1 cellular context compared by ENCODE assay signal in the genomic region with DNA sequence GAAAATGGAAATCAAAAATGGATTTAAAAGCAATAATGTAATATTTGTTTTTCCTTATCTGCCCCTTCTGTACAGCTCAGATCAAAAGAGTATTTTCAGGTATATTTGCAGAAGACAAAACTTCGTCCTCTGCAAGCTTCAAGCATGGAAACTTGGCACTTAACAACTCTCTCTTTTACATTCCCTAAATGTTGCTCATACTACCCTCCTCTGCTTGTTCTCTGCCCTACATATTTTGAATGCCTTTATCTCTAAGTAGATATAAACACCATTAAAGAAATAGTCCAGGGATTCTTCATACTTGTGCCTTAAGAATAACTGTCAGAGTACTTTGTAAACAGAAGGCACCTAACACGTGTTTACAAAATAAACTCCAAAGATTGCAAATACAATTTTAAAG.
A peak's percentile ranks its signal among the peaks of the same experiment; 100 is the strongest.
TF ChIP-seq lines count a peak whose summit lies in the region.

No MANE protein-coding gene starts in this region.

TF ChIP-seq in IMR-90, 13 proteins besides CTCF, POLR2A, EP300 and RAD21:
- TF ChIP-seq FOS (IDR thresholded peaks at IDR 0.05; ENCODE audit: low read depth, low read length) (0 out of 2 replicates have a peak, but pooled peaks have one; percentile 15), RFX5 (IDR thresholded peaks at IDR 0.05; ENCODE audit: low read depth, low read length) (no peak), SMC3 (IDR thresholded peaks at IDR 0.05; ENCODE audit: low read depth, low read length) (no peak), MXI1 (IDR thresholded peaks at IDR 0.05; ENCODE audit: borderline replicate concordance, low read depth, low read length) (peak; percentile 69; the same call in 1 of the 2 replicates), BHLHE40 (IDR thresholded peaks at IDR 0.05; ENCODE audit: low read depth, low read length) (peak; percentile 56; the same call in 1 of the 2 replicates), CHD1 (IDR thresholded peaks at IDR 0.05; ENCODE audit: low read depth, low read length) (no peak)
- TF ChIP-seq, protein P1, sequence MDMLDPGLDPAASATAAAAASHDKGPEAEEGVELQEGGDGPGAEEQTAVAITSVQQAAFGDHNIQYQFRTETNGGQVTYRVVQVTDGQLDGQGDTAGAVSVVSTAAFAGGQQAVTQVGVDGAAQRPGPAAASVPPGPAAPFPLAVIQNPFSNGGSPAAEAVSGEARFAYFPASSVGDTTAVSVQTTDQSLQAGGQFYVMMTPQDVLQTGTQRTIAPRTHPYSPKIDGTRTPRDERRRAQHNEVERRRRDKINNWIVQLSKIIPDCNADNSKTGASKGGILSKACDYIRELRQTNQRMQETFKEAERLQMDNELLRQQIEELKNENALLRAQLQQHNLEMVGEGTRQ (IDR thresholded peaks at IDR 0.05; ENCODE audit: low read depth, low read length): no peak
TF ChIP-seq in IMR-90: peak in this region for 3.
